Comparison of ENCODE assay signal across 19 cellular contexts in the genomic region with DNA sequence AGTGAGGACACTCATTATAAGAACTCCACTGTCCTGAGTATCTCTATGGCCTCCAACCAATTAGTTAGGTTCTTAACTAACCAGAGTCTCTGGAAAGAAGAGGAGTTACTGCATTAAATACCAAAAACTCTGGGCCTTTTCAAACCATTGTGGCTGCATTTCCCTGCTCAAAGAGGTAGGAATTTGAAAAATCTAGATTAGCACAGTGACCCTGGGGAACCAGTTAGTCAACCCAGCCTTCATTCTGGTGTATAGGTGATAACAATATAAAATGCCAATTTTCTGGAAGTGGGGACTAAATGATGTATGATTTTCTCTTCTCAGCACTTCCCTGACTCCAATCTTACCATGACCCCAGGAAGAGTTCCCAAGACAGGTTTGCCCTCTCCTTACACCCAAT.
"Had no signal": no experiment of that assay in that cellular context is flagged by ENCODE, and none has a peak within 500 bp of the region (broad histone marks: within the 10 kb centered on the region; RNA-seq: fewer than 3 reads in every experiment).

No MANE protein-coding gene starts in this region.

- H3K9me3 ChIP-seq: lower lobe of right lung, prostate gland, right atrium auricular region, transverse colon had no signal

- H3K36me3 Mint-ChIP-seq: activated CD4-positive, alpha-beta memory T cell treated with anti-CD3 and anti-CD28 coated beads for 36 hours; activated naive CD8-positive, alpha-beta T cell; natural killer cell treated with Interleukin-12 subunit alpha and Interleukin-12 subunit beta and Interleukin-15 and Interleukin-18, amount 100 ng/mL, for 72 hours had no signal

- ATAC-seq: foreskin keratinocyte; left cardiac atrium; lower lobe of right lung; natural killer cell treated with Interleukin-12 subunit alpha and Interleukin-12 subunit beta and Interleukin-15 and Interleukin-18, amount 100 ng/mL, for 72 hours had no signal

- H3K4me3 ChIP-seq: dorsolateral prefrontal cortex, lower lobe of right lung, prostate gland, right atrium auricular region, skin epidermis, transverse colon had no signal

- H3K27ac Mint-ChIP-seq: activated B cell treated with CpG ODN at 0.5 μM for 24 hours; activated CD4-positive, alpha-beta memory T cell treated with anti-CD3 and anti-CD28 coated beads for 36 hours; activated naive CD8-positive, alpha-beta T cell; activated T-helper 1 cell treated with anti-CD3 and anti-CD28 coated beads, Interleukin-12 subunit alpha, Interleukin-12 subunit beta, Interleukin-2, Interleukin-4 antibody, amounts not matched to agents 30 ng/mL and 10 ng/mL and 1 ng/mL, durations not matched to agents 14 hours and 24 hours and 36 hours; natural killer cell treated with Interleukin-12 subunit alpha and Interleukin-12 subunit beta and Interleukin-15 and Interleukin-18, amount 100 ng/mL, for 72 hours; stimulated activated naive CD8-positive, alpha-beta T cell treated with anti-CD3 and anti-CD28 coated beads, Interleukin-15, Interleukin-2, amounts not matched to agents 100 ng/mL and 50 ng/mL, for 24 hours had no signal

- H3K4me3 Mint-ChIP-seq: activated B cell treated with CpG ODN at 0.5 μM for 24 hours; activated CD4-positive, alpha-beta memory T cell treated with anti-CD3 and anti-CD28 coated beads for 36 hours; activated naive CD8-positive, alpha-beta T cell; activated T-helper 1 cell treated with anti-CD3 and anti-CD28 coated beads, Interleukin-12 subunit alpha, Interleukin-12 subunit beta, Interleukin-2, Interleukin-4 antibody, amounts not matched to agents 30 ng/mL and 10 ng/mL and 1 ng/mL, durations not matched to agents 14 hours and 24 hours and 36 hours; natural killer cell treated with Interleukin-12 subunit alpha and Interleukin-12 subunit beta and Interleukin-15 and Interleukin-18, amount 100 ng/mL, for 72 hours; stimulated activated naive CD8-positive, alpha-beta T cell treated with anti-CD3 and anti-CD28 coated beads, Interleukin-15, Interleukin-2, amounts not matched to agents 100 ng/mL and 50 ng/mL, for 24 hours had no signal

- H3K9me3 Mint-ChIP-seq: activated B cell treated with CpG ODN at 0.5 μM for 24 hours; activated T-helper 1 cell treated with anti-CD3 and anti-CD28 coated beads, Interleukin-12 subunit alpha, Interleukin-12 subunit beta, Interleukin-2, Interleukin-4 antibody, amounts not matched to agents 30 ng/mL and 10 ng/mL and 1 ng/mL, durations not matched to agents 14 hours and 24 hours and 36 hours; stimulated activated naive CD8-positive, alpha-beta T cell treated with anti-CD3 and anti-CD28 coated beads, Interleukin-15, Interleukin-2, amounts not matched to agents 100 ng/mL and 50 ng/mL, for 24 hours had no signal

- H3K27me3 Mint-ChIP-seq: activated B cell treated with CpG ODN at 0.5 μM for 24 hours; activated CD4-positive, alpha-beta memory T cell treated with anti-CD3 and anti-CD28 coated beads for 36 hours; activated naive CD8-positive, alpha-beta T cell; natural killer cell treated with Interleukin-12 subunit alpha and Interleukin-12 subunit beta and Interleukin-15 and Interleukin-18, amount 100 ng/mL, for 72 hours; stimulated activated naive CD8-positive, alpha-beta T cell treated with anti-CD3 and anti-CD28 coated beads, Interleukin-15, Interleukin-2, amounts not matched to agents 100 ng/mL and 50 ng/mL, for 24 hours had no signal

- H3K36me3 ChIP-seq: lower lobe of right lung, prostate gland, right atrium auricular region, transverse colon had no signal

- H3K4me1 ChIP-seq: foreskin keratinocyte, lower lobe of right lung, prostate gland, right atrium auricular region, transverse colon had no signal

- DNase-seq: activated B cell treated with CpG ODN at 0.5 μM for 24 hours; activated CD4-positive, alpha-beta memory T cell treated with anti-CD3 and anti-CD28 coated beads for 36 hours; activated CD4-positive, alpha-beta T cell treated with anti-CD3 and anti-CD28 coated beads for 4 hours; activated gamma-delta T cell treated with Interleukin-2 at 50 U/mL for 16 hours; activated T-cell treated with anti-CD3 and anti-CD28 coated beads for 4 hours; dorsolateral prefrontal cortex; foreskin keratinocyte; left cardiac atrium; lower lobe of right lung; occipital lobe; transverse colon had no signal

- H3K27ac ChIP-seq: dorsolateral prefrontal cortex, epithelial cell of prostate, foreskin keratinocyte, lower lobe of right lung, prostate gland, right atrium auricular region, skin epidermis, transverse colon had no signal

- H3K27me3 ChIP-seq: dorsolateral prefrontal cortex, foreskin keratinocyte, right atrium auricular region, transverse colon had no signal
